28 cellular contexts compared by ENCODE assay signal in the genomic region with DNA sequence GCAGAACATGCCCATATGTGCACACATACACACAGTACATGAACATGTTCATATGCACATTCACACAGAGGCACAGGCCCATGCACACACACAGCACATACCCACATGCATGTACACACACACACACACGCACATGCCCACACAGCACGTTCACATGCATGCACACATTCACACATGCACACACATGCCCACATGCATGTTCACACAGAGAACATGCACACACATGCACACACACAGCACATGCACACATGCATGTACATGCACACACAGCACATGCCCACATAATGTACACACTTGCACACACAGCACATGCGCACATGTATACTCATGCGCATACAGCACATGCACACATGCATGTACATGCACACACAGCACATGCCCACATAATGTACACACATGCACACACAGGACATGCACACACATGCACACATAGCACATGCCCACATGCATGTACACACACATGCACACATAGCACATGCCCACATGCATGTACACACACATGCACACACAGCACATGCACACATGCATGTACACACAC. TPM values are rescaled to one million over a fixed set of nuclear protein-coding genes. Genes with fewer than 3 reads are reported as not detected.
DNase-seq lines count a peak whose midpoint lies in the region; ATAC-seq, FAIRE-seq and TF ChIP-seq lines count a peak whose summit lies in the region.
"Had no signal": no experiment of that assay in that cellular context is flagged by ENCODE, and none has a peak within 500 bp of the region (broad histone marks: within the 10 kb centered on the region; RNA-seq: fewer than 3 reads in every experiment).

No MANE protein-coding gene starts in this region.

- no peak overlapping the region for H3K4me3 ChIP-seq in HEK293 (ENCODE audit: low read depth, low read length)
- H3K4me3 ChIP-seq in endothelial cell of umbilical vein (replicated peaks in 1 of 3; ENCODE audit: insufficient read depth in 1 of 3, low read depth in 1 of 3, low read length in 3 of 3): no peak overlapping the region
- H3K4me3 ChIP-seq: mucosa of descending colon, neural progenitor cell, psoas muscle, thoracic aorta had no signal

- H3K27ac ChIP-seq in HEK293 (ENCODE audit: extremely low read depth, low read depth, low read length): no peak overlapping the region
- no peak overlapping the region for H3K27ac ChIP-seq in endothelial cell of umbilical vein (ENCODE audit: insufficient read depth, low read depth, low read length)
- H3K27ac ChIP-seq: epithelial cell of prostate, neural progenitor cell, psoas muscle, thoracic aorta had no signal

- no TSS peak for BruUV-seq in endothelial cell of umbilical vein (replicated peaks; lab: Mats Ljungman, UMichigan)

- H2AFZ ChIP-seq in endothelial cell of umbilical vein (ENCODE audit: low read depth, low read length): no peak overlapping the region
- H2AFZ ChIP-seq: neural progenitor cell had no signal

- H3K4me1 ChIP-seq in HEK293 (ENCODE audit: control insufficient read depth, insufficient read depth, low read length) (no peaks in the 10 kb centered on the region), endothelial cell of umbilical vein (ENCODE audit: control insufficient read depth, extremely low read depth, insufficient read depth, low read length) (no peaks in the 10 kb centered on the region)
- H3K4me1 ChIP-seq: psoas muscle had no signal

- H3K9me3 ChIP-seq in HEK293 (ENCODE audit: control insufficient read depth, insufficient read depth, low read depth, low read length) (no peaks in the 10 kb centered on the region), endothelial cell of umbilical vein (replicated peaks; ENCODE audit: control insufficient read depth, insufficient read depth, low read length) (no peaks in the 10 kb centered on the region)
- H3K9me3 ChIP-seq: mucosa of descending colon, psoas muscle, thoracic aorta had no signal

- POLR2A ChIA-PET in HEK293 (lab: Yijun Ruan, JAX) (no interaction called here), endothelial cell of umbilical vein (lab: Charles Lee) (no interaction called here)

- no peak for ATAC-seq in activated CD8-positive, alpha-beta memory T cell treated with anti-CD3 and anti-CD28 coated beads, Interleukin-2, amount 10 ng/mL, durations not matched to agents 7 days and 5 days
- ATAC-seq: activated T-cell treated with anti-CD3 and anti-CD28 coated beads, Interleukin-2, amount 50 U/mL, for 72 hours; left ventricle myocardium superior; mucosa of descending colon; psoas muscle; SK-N-SH treated with all-trans-retinoic acid at 6 μM for 48 hours; stimulated activated effector memory CD8-positive, alpha-beta T cell treated with anti-CD3 and anti-CD28 coated beads, Interleukin-12 subunit alpha, Interleukin-12 subunit beta, amount 100 ng/mL, for 72 hours had no signal

- no peaks in the 10 kb centered on the region for H4K20me1 ChIP-seq in endothelial cell of umbilical vein (replicated peaks; ENCODE audit: control insufficient read depth, extremely low read depth, insufficient read depth, low read length)

- H3K9me3 Mint-ChIP-seq in activated CD8-positive, alpha-beta memory T cell treated with anti-CD3 and anti-CD28 coated beads, Interleukin-2, amount 10 ng/mL, durations not matched to agents 7 days and 5 days (ENCODE audit: low read depth): no peaks in the 10 kb centered on the region
- no peaks in the 10 kb centered on the region for H3K9me3 Mint-ChIP-seq in type B pancreatic cell
- H3K9me3 Mint-ChIP-seq: activated CD4-positive, alpha-beta memory T cell treated with anti-CD3 and anti-CD28 coated beads for 36 hours; activated naive CD4-positive, alpha-beta T cell treated with anti-CD3 and anti-CD28 coated beads, Interleukin-2, amount 50 U/mL, for 72 hours; activated T-cell treated with anti-CD3 and anti-CD28 coated beads, Interleukin-2, amount 50 U/mL, for 72 hours; neural progenitor cell; stimulated activated effector memory CD8-positive, alpha-beta T cell treated with anti-CD3 and anti-CD28 coated beads, Interleukin-12 subunit alpha, Interleukin-12 subunit beta, amount 100 ng/mL, for 72 hours had no signal

- intact Hi-C loops in endothelial cell of umbilical vein (cut with micrococcal nuclease): no loop called here

- H3K36me3 Mint-ChIP-seq in activated CD8-positive, alpha-beta memory T cell treated with anti-CD3 and anti-CD28 coated beads, Interleukin-2, amount 10 ng/mL, durations not matched to agents 7 days and 5 days: peaks cover 7% of the 10 kb centered on the region
- H3K36me3 Mint-ChIP-seq in type B pancreatic cell: peaks cover 8% of the 10 kb centered on the region

- TF ChIP-seq CTCF in HEK293 (tag by site-specific recombination; IDR thresholded peaks at IDR 0.05) (no peak), endothelial cell of umbilical vein (IDR thresholded peaks at IDR 0.05; ENCODE audit: extremely low read depth in 1 of 2, insufficient read depth in 1 of 2, low read depth in 1 of 2, low read length in 2 of 2) (no peak), type B pancreatic cell (conservative IDR thresholded peaks at IDR 0.05) (no peak), GM10266 (IDR thresholded peaks at IDR 0.05; ENCODE audit: control insufficient read depth, insufficient read depth, low read depth, missing control alignments) (no peak)

- no peaks in the 10 kb centered on the region for H3K79me2 ChIP-seq in endothelial cell of umbilical vein (ENCODE audit: control insufficient read depth, insufficient read depth, low read length)

- no peak overlapping the region for H3K4me3 Mint-ChIP-seq in activated CD8-positive, alpha-beta memory T cell treated with anti-CD3 and anti-CD28 coated beads, Interleukin-2, amount 10 ng/mL, durations not matched to agents 7 days and 5 days
- no peak overlapping the region for H3K4me3 Mint-ChIP-seq in type B pancreatic cell
- H3K4me3 Mint-ChIP-seq: activated CD4-positive, alpha-beta memory T cell treated with anti-CD3 and anti-CD28 coated beads for 36 hours; activated T-cell treated with anti-CD3 and anti-CD28 coated beads, Interleukin-2, amount 50 U/mL, for 72 hours; neural progenitor cell; stimulated activated effector memory CD8-positive, alpha-beta T cell treated with anti-CD3 and anti-CD28 coated beads, Interleukin-12 subunit alpha, Interleukin-12 subunit beta, amount 100 ng/mL, for 72 hours had no signal

- peak; percentile 5 for DNase-seq in activated CD8-positive, alpha-beta memory T cell treated with anti-CD3 and anti-CD28 coated beads, Interleukin-2, amount 10 ng/mL, durations not matched to agents 7 days and 5 days
- DNase-seq in activated CD8-positive, alpha-beta memory T cell treated with anti-CD3 and anti-CD28 coated beads, Interleukin-2, amount 50 U/mL, for 48 hours: no peak
- no peak for DNase-seq in endothelial cell of umbilical vein (ENCODE audit: low read depth, low spot score)
- peak; percentile 36 for DNase-seq in type B pancreatic cell (ENCODE audit: extremely low spot score, unreplicated experiment)
- DNase-seq in GM10266 (ENCODE audit: extremely low spot score): no peak
- no peak for DNase-seq in amniotic stem cell (lab: John Stamatoyannopoulos, UW)
- no peak for DNase-seq in NCI-H2081 treated with DMSO at 0.1 percent for 48 hours (lab: John Stamatoyannopoulos, UW)
- DNase-seq: activated T-cell treated with anti-CD3 and anti-CD28 coated beads, Interleukin-2, amount 50 U/mL, for 72 hours; AML-193; cerebellar nuclear complex; EL; left ventricle myocardium superior; mucosa of descending colon; NCI-H1105 treated with DMSO at 0.1 percent for 48 hours; NCI-H2029 treated with DMSO at 0.1 percent for 48 hours; NCI-H345; NCI-H774; psoas muscle; stimulated activated CD4-positive, alpha-beta T cell treated with anti-CD3 and anti-CD28 coated beads, Interleukin-1b, Interleukin-23, amount 100 ng/mL, for 48 hours; T1000 had no signal

- peaks cover 0 to 38% of the 10 kb centered on the region in 2 experiments; a peak in 2 of 3 replicates for H3K36me3 ChIP-seq in HEK293 (ENCODE audit: control insufficient read depth in 2 of 2, insufficient read depth in 1 of 2, low read length in 2 of 2)
- no peaks in the 10 kb centered on the region for H3K36me3 ChIP-seq in endothelial cell of umbilical vein (ENCODE audit: control insufficient read depth in 2 of 2, extremely low read depth in 1 of 2, insufficient read depth in 2 of 2, low read length in 2 of 2)
- H3K36me3 ChIP-seq: neural progenitor cell had no signal

- no peak for FAIRE-seq in endothelial cell of umbilical vein (lab: Jason Lieb, UNC)

- no peak overlapping the region for H3K9ac ChIP-seq in endothelial cell of umbilical vein (replicated peaks; ENCODE audit: extremely low read depth, insufficient read depth, low read length)
- H3K9ac ChIP-seq: neural progenitor cell had no signal

- H3K27me3 ChIP-seq in endothelial cell of umbilical vein (ENCODE audit: control insufficient read depth in 2 of 2, insufficient read depth in 2 of 2, low read length in 2 of 2): no peaks in the 10 kb centered on the region
- H3K27me3 ChIP-seq: neural progenitor cell had no signal

- H3K27me3 Mint-ChIP-seq in activated CD8-positive, alpha-beta memory T cell treated with anti-CD3 and anti-CD28 coated beads, Interleukin-2, amount 10 ng/mL, durations not matched to agents 7 days and 5 days: no peaks in the 10 kb centered on the region
- H3K27me3 Mint-ChIP-seq in type B pancreatic cell: no peaks in the 10 kb centered on the region
- H3K27me3 Mint-ChIP-seq: activated CD4-positive, alpha-beta memory T cell treated with anti-CD3 and anti-CD28 coated beads for 36 hours had no signal

- dilution Hi-C loops in endothelial cell of umbilical vein (cut with MboI; ENCODE audit: extremely low pct_ligation_motif_present, low sequenced_read_pairs): no loop called here

- CTCF ChIA-PET in activated CD8-positive, alpha-beta memory T cell treated with anti-CD3 and anti-CD28 coated beads, Interleukin-2, amount 10 ng/mL, durations not matched to agents 7 days and 5 days (lab: Charles Lee): no interaction called here
- CTCF ChIA-PET in HEK293 (lab: Yijun Ruan, JAX) (no interaction called here), endothelial cell of umbilical vein (lab: Charles Lee) (interaction anchor here (2.1 kb wide), 1 partner anchor 59 kb away, joined by 8 read pairs; no protein-coding TSS in a partner anchor)

- no peak overlapping the region for H3K4me2 ChIP-seq in endothelial cell of umbilical vein (ENCODE audit: insufficient read depth, low read length)
- H3K4me2 ChIP-seq: neural progenitor cell had no signal

- TF ChIP-seq POLR2A in endothelial cell of umbilical vein (IDR thresholded peaks at IDR 0.05; ENCODE audit: low read depth, low read length): no peak

- H3K4me1 Mint-ChIP-seq in activated CD8-positive, alpha-beta memory T cell treated with anti-CD3 and anti-CD28 coated beads, Interleukin-2, amount 10 ng/mL, durations not matched to agents 7 days and 5 days: no peaks in the 10 kb centered on the region
- H3K4me1 Mint-ChIP-seq in type B pancreatic cell (ENCODE audit: unreplicated experiment): peaks cover 11% of the 10 kb centered on the region

- no peaks in the 10 kb centered on the region for H3K9me1 ChIP-seq in endothelial cell of umbilical vein (replicated peaks; ENCODE audit: control insufficient read depth, extremely low read depth, insufficient read depth, low read length)

- no peak overlapping the region for H3K27ac Mint-ChIP-seq in activated CD8-positive, alpha-beta memory T cell treated with anti-CD3 and anti-CD28 coated beads, Interleukin-2, amount 10 ng/mL, durations not matched to agents 7 days and 5 days
- H3K27ac Mint-ChIP-seq in type B pancreatic cell: no peak overlapping the region
- H3K27ac Mint-ChIP-seq: activated CD4-positive, alpha-beta memory T cell treated with anti-CD3 and anti-CD28 coated beads for 36 hours; activated T-cell treated with anti-CD3 and anti-CD28 coated beads, Interleukin-2, amount 50 U/mL, for 72 hours; neural progenitor cell had no signal

RNA-seq across cellular contexts. Expression of gene RNASET2, which starts 25.9 kb away (rescaled TPM):
- total RNA-seq in activated CD8-positive, alpha-beta memory T cell treated with anti-CD3 and anti-CD28 coated beads, Interleukin-2, amount 10 ng/mL, durations not matched to agents 7 days and 5 days: 10 to 100 TPM; 28.8 to 46.6 TPM
- total RNA-seq in endothelial cell of umbilical vein: 10.0 and 10.7 TPM in 2 replicates
- 11.2 and 11.4 TPM in 2 replicates for polyA plus RNA-seq in endothelial cell of umbilical vein
- polyA plus RNA-seq in endothelial cell of umbilical vein (2011; cell fraction: cytosol; rRNA removed): 14.1 and 14.2 TPM in 2 replicates
- polyA plus RNA-seq in endothelial cell of umbilical vein (2011; cell fraction: nucleus; rRNA removed): 9.6 and 11.3 TPM in 2 replicates
- polyA plus RNA-seq in endothelial cell of umbilical vein (2012): 9.7 and 11.9 TPM in 2 replicates
- 6.3 and 9.4 TPM in 2 replicates for polyA minus RNA-seq in endothelial cell of umbilical vein
- polyA minus RNA-seq in endothelial cell of umbilical vein (2011; cell fraction: cytosol; rRNA and poly(A)+ RNA removed): 8.2 TPM
- polyA minus RNA-seq in endothelial cell of umbilical vein (2011; cell fraction: nucleus; rRNA and poly(A)+ RNA removed): 1.9 and 2.9 TPM in 2 replicates
- total RNA-seq in type B pancreatic cell (ENCODE audit: low replicate concordance): 32.3 and 45.5 TPM in 2 replicates

Comparison
In these comparisons a context has a peak if more than half of its experiments do, and no peak if none do; other contexts are left out.
1. DNase-seq: peak in activated CD8-positive, alpha-beta memory T cell treated with anti-CD3 and anti-CD28 coated beads, Interleukin-2, amount 10 ng/mL, durations not matched to agents 7 days and 5 days (single experiment) and type B pancreatic cell (single experiment); none in activated CD8-positive, alpha-beta memory T cell treated with anti-CD3 and anti-CD28 coated beads, Interleukin-2, amount 50 U/mL, for 48 hours (single experiment), endothelial cell of umbilical vein (single experiment), GM10266 (single experiment), amniotic stem cell (single experiment) and NCI-H2081 treated with DMSO at 0.1 percent for 48 hours (single experiment).